ENCODE assay signal across 10 cellular contexts in genomic region chr13:21330126-21330861, GRCh38.
DNase-seq lines count a peak whose midpoint lies in the region; ATAC-seq and TF ChIP-seq lines count a peak whose summit lies in the region.
"Had no signal": no experiment of that assay in that cellular context is flagged by ENCODE, and none has a peak within 500 bp of the region (broad histone marks: within the 10 kb centered on the region; RNA-seq: fewer than 3 reads in every experiment).

No MANE protein-coding gene starts in this region.

- no peak overlapping the region for H4K91ac ChIP-seq in H9 (ENCODE audit: insufficient read length, low read depth, low read length)

- H3K36me3 Mint-ChIP-seq in activated CD8-positive, alpha-beta T cell treated with anti-CD3 and anti-CD28 coated beads for 36 hours (ENCODE audit: low read depth) = no peaks in the 10 kb centered on the region
- H3K36me3 Mint-ChIP-seq in H9 (ENCODE audit: insufficient read depth in 1 of 3, low read depth in 3 of 3) = no peaks in the 10 kb centered on the region; a peak in 1 of 7 replicates

- no peaks in the 10 kb centered on the region for H3K9me3 Mint-ChIP-seq in activated CD8-positive, alpha-beta T cell treated with anti-CD3 and anti-CD28 coated beads for 36 hours
- peaks cover 0 to 3% of the 10 kb centered on the region in 2 experiments; a peak in 1 of 5 replicates for H3K9me3 Mint-ChIP-seq in H9

- no peaks in the 10 kb centered on the region for H3K27me3 Mint-ChIP-seq in activated CD8-positive, alpha-beta T cell treated with anti-CD3 and anti-CD28 coated beads for 36 hours
- H3K27me3 Mint-ChIP-seq in H9 (ENCODE audit: low read depth) = peaks cover 5% of the 10 kb centered on the region

- no peak overlapping the region for H4K8ac ChIP-seq in H9 (replicated peaks; ENCODE audit: insufficient read length, low read depth, low read length)

- H3K4me2 ChIP-seq in H9 (ENCODE audit: insufficient read depth, insufficient read length, low read length) = no peak overlapping the region

- POLR2A ChIA-PET in activated CD8-positive, alpha-beta T cell treated with anti-CD3 and anti-CD28 coated beads for 36 hours (lab: Charles Lee) = interaction anchor here (1.7 kb wide), 1 partner anchor 14 kb away, joined by 5 read pairs; no protein-coding TSS in a partner anchor

- H3K23ac ChIP-seq in H9 (ENCODE audit: insufficient read length, low read depth, low read length) = no peak overlapping the region

- intact Hi-C loops in activated CD8-positive, alpha-beta T cell treated with anti-CD3 and anti-CD28 coated beads for 36 hours (cut with micrococcal nuclease) = no loop called here

- H4K5ac ChIP-seq in H9 (ENCODE audit: insufficient read length, low read depth, low read length) = no peak overlapping the region

- H3K4me3 ChIP-seq in GM08714 (ENCODE audit: low read length) = peak overlapping the region; percentile 57; the same call in 1 of the 2 replicates

- CTCF ChIA-PET in activated CD8-positive, alpha-beta T cell treated with anti-CD3 and anti-CD28 coated beads for 36 hours (lab: Charles Lee) = no interaction called here

- H2AK5ac ChIP-seq in H9 (ENCODE audit: insufficient read length, low read length) = no peak overlapping the region

- no peak overlapping the region for H2BK120ac ChIP-seq in H9 (ENCODE audit: low read depth, low read length, poor library complexity, severe bottlenecking)

- no peak overlapping the region for H3K27ac ChIP-seq in H9 (ENCODE audit: insufficient read length, low read depth, low read length)

- no peaks in the 10 kb centered on the region for H4K20me1 ChIP-seq in H9 (ENCODE audit: control insufficient read depth, insufficient read depth, insufficient read length)

- H2AFZ ChIP-seq in H9 (ENCODE audit: low read length) = no peak overlapping the region

- H2BK20ac ChIP-seq in H9 (ENCODE audit: low read depth, low read length, poor library complexity, severe bottlenecking) = no peak overlapping the region

- DNase-seq in activated CD8-positive, alpha-beta T cell treated with anti-CD3 and anti-CD28 coated beads for 36 hours = peak; percentile 24
- no peak for DNase-seq in dedifferentiated amniotic fluid mesenchymal stem cell (ENCODE audit: extremely low spot score)
- no peak for DNase-seq in H9
- DNase-seq in NCI-H748 (lab: John Stamatoyannopoulos, UW; ENCODE audit: unreplicated experiment) = no peak
- no peak for DNase-seq in activated gamma-delta T cell (lab: John Stamatoyannopoulos, UW)
- DNase-seq: EL, kidney had no signal

- no peaks in the 10 kb centered on the region; the same call in 1 of the 2 replicates for H3K27me3 ChIP-seq in H9 (ENCODE audit: insufficient read depth, low read length)

- no peak overlapping the region for H3K4ac ChIP-seq in H9 (ENCODE audit: low read depth, low read length)

- H3K23me2 ChIP-seq in H9 (ENCODE audit: insufficient read length, low read depth, low read length, poor library complexity, severe bottlenecking) = peaks cover 7% of the 10 kb centered on the region

- H3K4me1 Mint-ChIP-seq in activated CD8-positive, alpha-beta T cell treated with anti-CD3 and anti-CD28 coated beads for 36 hours (ENCODE audit: low read depth) = peaks cover 20% of the 10 kb centered on the region
- peaks cover 45 to 50% of the 10 kb centered on the region in 2 experiments for H3K4me1 Mint-ChIP-seq in H9

- no peaks in the 10 kb centered on the region for H3K79me1 ChIP-seq in H9 (ENCODE audit: insufficient read depth, low read depth, low read length, poor library complexity, severe bottlenecking)

- no peak overlapping the region for H3K9ac ChIP-seq in H9 (ENCODE audit: extremely low read depth, insufficient read length, low read length)

- H3T11ph ChIP-seq in H9 (ENCODE audit: low read length) = no peak overlapping the region

- H2BK15ac ChIP-seq in H9 (ENCODE audit: low read depth, low read length) = no peak overlapping the region

- no peak overlapping the region for H2BK5ac ChIP-seq in H9 (ENCODE audit: insufficient read length, low read length)

- no peak overlapping the region for H2BK12ac ChIP-seq in H9 (ENCODE audit: insufficient read length, low read depth, low read length)

- no peak overlapping the region for H3K56ac ChIP-seq in H9 (ENCODE audit: insufficient read length, low read depth, low read length)

- H3K79me2 ChIP-seq in H9 (ENCODE audit: insufficient read depth, low read length) = no peaks in the 10 kb centered on the region

- H3K18ac ChIP-seq in H9 (ENCODE audit: insufficient read length, low read depth, low read length) = no peak overlapping the region

- no peak overlapping the region for H3K4me3 Mint-ChIP-seq in activated CD8-positive, alpha-beta T cell treated with anti-CD3 and anti-CD28 coated beads for 36 hours
- H3K4me3 Mint-ChIP-seq in H9 = no peak overlapping the region

- ATAC-seq in GM19328 (IDR thresholded peaks at IDR 0.05; ENCODE audit: unreplicated experiment) (peak; percentile 74), HG03039 (IDR thresholded peaks at IDR 0.05; ENCODE audit: unreplicated experiment) (peak; percentile 77)
- ATAC-seq in activated CD8-positive, alpha-beta T cell treated with anti-CD3 and anti-CD28 coated beads for 36 hours = peak; percentile 69

- no peak overlapping the region for H3K14ac ChIP-seq in H9 (ENCODE audit: insufficient read depth, low read length)

- H3K27ac Mint-ChIP-seq in activated CD8-positive, alpha-beta T cell treated with anti-CD3 and anti-CD28 coated beads for 36 hours = no peak overlapping the region
- no peak overlapping the region for H3K27ac Mint-ChIP-seq in H9

- peaks cover 4% of the 10 kb centered on the region; the same call in 1 of the 2 replicates for H3K4me1 ChIP-seq in H9 (ENCODE audit: insufficient read depth, low read length)

- WGBS in H9 (ENCODE audit: extremely low coverage, insufficient read length, low lambda C conversion rate) = no CpG with 5 or more reads among the region's 8 CpGs

- no peak for TF ChIP-seq CTCF in activated CD8-positive, alpha-beta T cell treated with anti-CD3 and anti-CD28 coated beads for 36 hours (IDR thresholded peaks at IDR 0.05)
- no peak for TF ChIP-seq CTCF in H9 (conservative IDR thresholded peaks at IDR 0.05)

- H3K9me3 ChIP-seq in H9 (ENCODE audit: control insufficient read depth, low read depth, low read length) = no peaks in the 10 kb centered on the region
